2 cellular contexts compared by ENCODE assay signal in the genomic region with DNA sequence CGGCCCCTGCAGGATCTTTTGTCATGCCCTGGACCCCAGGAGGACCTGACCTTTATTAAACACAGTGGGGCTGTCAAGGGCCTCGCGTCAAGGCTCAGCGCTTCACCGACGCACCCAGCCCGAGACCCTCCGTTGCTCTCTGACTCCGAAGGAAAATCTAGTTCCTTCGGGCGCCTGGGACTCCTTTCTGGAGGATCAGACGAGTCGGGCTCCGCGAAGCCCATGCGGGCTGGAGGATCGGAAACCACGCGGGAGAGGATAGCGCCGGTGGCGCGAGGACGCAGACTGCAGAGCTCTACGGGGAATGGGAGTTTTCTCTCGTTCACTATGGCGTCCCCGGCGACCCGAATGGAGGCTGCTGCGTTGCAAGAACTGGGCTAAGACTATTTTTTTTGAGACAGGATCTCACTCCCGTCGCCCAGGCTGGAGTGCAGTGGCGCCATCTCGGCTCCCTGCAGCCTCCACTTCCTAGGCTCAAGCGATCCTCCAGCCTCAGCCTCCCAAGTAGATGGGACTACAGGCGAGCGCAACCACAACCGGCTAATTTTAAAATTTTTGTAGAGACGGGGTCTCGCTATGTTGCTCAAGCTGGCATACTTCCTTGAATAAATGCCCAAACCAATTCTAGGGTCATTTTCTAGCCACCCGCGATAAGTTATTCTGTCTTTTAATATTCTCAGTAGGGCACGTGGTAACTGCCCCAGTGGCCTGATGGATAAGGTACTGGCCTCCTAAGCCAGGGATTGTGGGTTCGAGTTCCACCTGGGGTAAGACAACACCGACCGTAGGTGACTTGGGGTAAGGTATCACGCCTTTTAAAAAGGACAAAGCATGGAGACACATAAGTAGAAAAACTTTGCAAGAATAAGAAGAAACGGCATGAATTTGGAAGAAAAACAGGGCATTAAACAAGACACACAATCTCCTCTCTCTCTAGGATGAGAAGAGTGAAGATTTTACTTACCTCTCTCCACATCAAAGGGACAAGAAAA.
TF ChIP-seq lines count a peak whose summit lies in the region.

No MANE protein-coding gene starts in this region.

TF ChIP-seq in A549, 52 proteins besides CTCF, POLR2A, EP300 and RAD21:
- TF ChIP-seq RFX5 (IDR thresholded peaks at IDR 0.05) (no peak), MAX (IDR thresholded peaks at IDR 0.05) (peak; percentile 39; the same call in 1 of the 2 replicates), TP53 (CRISPR knock-in tag; IDR thresholded peaks at IDR 0.05) (peak; percentile 69; the same call in 1 of the 2 replicates), HOXB5 (CRISPR knock-in tag; IDR thresholded peaks at IDR 0.05) (no peak), HDAC2 (IDR thresholded peaks at IDR 0.05) (no peak), ZFP36 (IDR thresholded peaks at IDR 0.05; ENCODE audit: borderline replicate concordance, partially characterized antibody) (no peak), HMGXB4 (CRISPR knock-in tag; IDR thresholded peaks at IDR 0.05; ENCODE audit: borderline replicate concordance) (no peak), SREBF2 (IDR thresholded peaks at IDR 0.05) (peak; percentile 43; the same call in 1 of the 2 replicates), NR3C1 (IDR thresholded peaks at IDR 0.05) (no peak), USF2 (IDR thresholded peaks at IDR 0.05) (peak; percentile 51), TFCP2L1 (CRISPR knock-in tag; IDR thresholded peaks at IDR 0.05) (no peak), SMC3 (IDR thresholded peaks at IDR 0.05) (no peak), GATA3 (IDR thresholded peaks at IDR 0.05; ENCODE audit: borderline replicate concordance) (peak; percentile 14; the same call in 1 of the 2 replicates), PHF8 (IDR thresholded peaks at IDR 0.05; ENCODE audit: borderline replicate concordance, low read depth) (no peak), CHD4 (IDR thresholded peaks at IDR 0.05; ENCODE audit: borderline replicate concordance) (no peak), HOXB13 (CRISPR knock-in tag; IDR thresholded peaks at IDR 0.05; ENCODE audit: low read depth) (no peak)

TF ChIP-seq in H1, 55 proteins besides CTCF, POLR2A, EP300 and RAD21:
- TF ChIP-seq NANOG (IDR thresholded peaks at IDR 0.05; ENCODE audit: insufficient read depth, low read depth, low read length, poor library complexity, severe bottlenecking): no peak
- no peak for TF ChIP-seq SIRT6 (IDR thresholded peaks at IDR 0.05; ENCODE audit: low read length)
- TF ChIP-seq SP4 (IDR thresholded peaks at IDR 0.05; ENCODE audit: low read length): no peak
- TF ChIP-seq JUND (IDR thresholded peaks at IDR 0.05; ENCODE audit: low read length): no peak
- peak; percentile 55; the same call in 1 of the 2 replicates for TF ChIP-seq TBP (IDR thresholded peaks at IDR 0.05; ENCODE audit: low read depth, low read length)
TF ChIP-seq in H1: peak in this region for 1.
